24 cellular contexts compared by ENCODE assay signal in the genomic region with DNA sequence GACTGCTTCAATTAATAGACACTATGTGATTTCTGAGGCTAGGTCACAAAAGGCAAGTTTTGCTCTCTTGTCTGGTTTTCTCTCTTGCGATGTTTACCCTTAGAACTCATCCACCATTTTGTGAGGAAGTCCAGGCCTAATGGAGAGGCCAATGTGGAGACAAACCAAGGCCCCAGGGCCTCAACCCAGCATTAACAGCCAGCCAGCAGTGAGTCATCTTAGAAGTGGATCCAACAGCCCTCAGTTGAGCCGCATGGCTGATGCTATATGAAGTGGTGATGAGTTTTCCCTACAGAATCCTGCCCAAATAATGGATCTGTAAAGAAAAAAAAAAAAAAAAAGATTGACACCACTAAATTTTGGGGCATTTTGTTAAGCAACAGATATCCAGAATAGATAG.
"Had no signal": no experiment of that assay in that cellular context is flagged by ENCODE, and none has a peak within 500 bp of the region (broad histone marks: within the 10 kb centered on the region; RNA-seq: fewer than 3 reads in every experiment).

No MANE protein-coding gene starts in this region.

- DNase-seq: activated B cell treated with CpG ODN at 0.5 μM for 24 hours; activated CD4-positive, alpha-beta memory T cell treated with anti-CD3 and anti-CD28 coated beads for 36 hours; activated CD4-positive, alpha-beta T cell treated with anti-CD3 and anti-CD28 coated beads, Interleukin-2, amount 10 ng/mL, durations not matched to agents 7 days and 5 days; activated CD8-positive, alpha-beta memory T cell treated with anti-CD3 and anti-CD28 coated beads for 24 hours; activated gamma-delta T cell; activated naive CD4-positive, alpha-beta T cell treated with anti-CD3 and anti-CD28 coated beads for 36 hours; activated T-cell treated with anti-CD3 and anti-CD28 coated beads, Interleukin-2, amount 50 U/mL, for 4 hours; brain microvascular endothelial cell; cerebellar nuclear complex; MM.1S; NCI-H1105; NCI-H1436 treated with DMSO at 0.1 percent for 48 hours; NCI-H187; NCI-H2081; NCI-H69; NK-92 treated with Interleukin-12 subunit alpha and Interleukin-12 subunit beta, amount 100 ng/mL, for 24 hours; Peyer's patch; SIG-M5; T-cell; T-helper 2 cell; T1000 had no signal

- H3K9me3 Mint-ChIP-seq: activated CD4-positive, alpha-beta T cell treated with anti-CD3 and anti-CD28 coated beads, Interleukin-2, amount 10 ng/mL, durations not matched to agents 7 days and 5 days had no signal

- H3K36me3 ChIP-seq: brain microvascular endothelial cell, cardiac muscle cell, Peyer's patch had no signal

- ATAC-seq: activated T-cell treated with anti-CD3 and anti-CD28 coated beads, Interleukin-2, amount 50 U/mL, for 4 hours; T-cell had no signal

- H3K27me3 Mint-ChIP-seq: activated B cell treated with CpG ODN at 0.5 μM for 24 hours; activated CD4-positive, alpha-beta memory T cell treated with anti-CD3 and anti-CD28 coated beads for 36 hours; activated CD4-positive, alpha-beta T cell treated with anti-CD3 and anti-CD28 coated beads, Interleukin-2, amount 10 ng/mL, durations not matched to agents 7 days and 5 days had no signal

- H3K4me3 ChIP-seq: cardiac muscle cell, Peyer's patch, SK-N-MC had no signal

- H3K27me3 ChIP-seq: brain microvascular endothelial cell, cardiac muscle cell, Peyer's patch had no signal

- H3K27ac Mint-ChIP-seq: activated B cell treated with CpG ODN at 0.5 μM for 24 hours; activated CD4-positive, alpha-beta memory T cell treated with anti-CD3 and anti-CD28 coated beads for 36 hours; activated CD4-positive, alpha-beta T cell treated with anti-CD3 and anti-CD28 coated beads, Interleukin-2, amount 10 ng/mL, durations not matched to agents 7 days and 5 days; activated naive CD4-positive, alpha-beta T cell treated with anti-CD3 and anti-CD28 coated beads for 36 hours; activated naive CD8-positive, alpha-beta T cell; T-cell had no signal

- H3K27ac ChIP-seq: brain microvascular endothelial cell, cardiac muscle cell, Peyer's patch, SK-N-MC had no signal

- H3K4me1 ChIP-seq: Peyer's patch had no signal

- H3K4me1 Mint-ChIP-seq: activated B cell treated with CpG ODN at 0.5 μM for 24 hours; activated CD4-positive, alpha-beta T cell treated with anti-CD3 and anti-CD28 coated beads, Interleukin-2, amount 10 ng/mL, durations not matched to agents 7 days and 5 days; T-cell had no signal

- H3K4me3 Mint-ChIP-seq: activated B cell treated with CpG ODN at 0.5 μM for 24 hours; activated CD4-positive, alpha-beta memory T cell treated with anti-CD3 and anti-CD28 coated beads for 36 hours; activated CD4-positive, alpha-beta T cell treated with anti-CD3 and anti-CD28 coated beads, Interleukin-2, amount 10 ng/mL, durations not matched to agents 7 days and 5 days; activated naive CD4-positive, alpha-beta T cell treated with anti-CD3 and anti-CD28 coated beads for 36 hours; activated naive CD8-positive, alpha-beta T cell; activated T-cell treated with anti-CD3 and anti-CD28 coated beads, Interleukin-2, amount 50 U/mL, for 4 hours; T-cell had no signal

- H3K9me3 ChIP-seq: Peyer's patch had no signal

- H3K36me3 Mint-ChIP-seq: activated CD4-positive, alpha-beta memory T cell treated with anti-CD3 and anti-CD28 coated beads for 36 hours; T-cell had no signal
